21 cellular contexts compared by ENCODE assay signal in the genomic region with DNA sequence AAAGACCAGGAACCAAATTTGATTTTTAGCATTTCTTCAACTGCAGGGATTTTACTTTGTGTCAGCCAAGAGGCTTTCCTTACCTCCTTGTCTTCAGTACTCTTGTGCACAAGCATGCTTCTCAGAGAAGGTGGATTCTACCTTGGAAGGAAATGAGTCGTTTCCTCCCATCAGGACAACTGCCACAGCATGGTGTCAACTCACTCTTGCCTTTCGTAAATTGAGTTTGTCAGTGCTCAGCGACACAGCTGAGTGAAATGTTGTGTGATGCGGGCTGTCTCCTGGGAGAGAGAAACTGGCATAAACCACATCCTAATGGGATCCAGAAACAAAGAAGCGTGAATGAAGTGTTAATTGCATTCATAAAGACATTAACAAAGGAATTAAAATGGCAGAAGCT. TPM values are rescaled to one million over a fixed set of nuclear protein-coding genes. Genes with fewer than 3 reads are reported as not detected.
A peak's percentile ranks its signal among the peaks of the same experiment; 100 is the strongest.
DNase-seq lines count a peak whose midpoint lies in the region; ATAC-seq, FAIRE-seq and TF ChIP-seq lines count a peak whose summit lies in the region.
"Had no signal": no experiment of that assay in that cellular context is flagged by ENCODE, and none has a peak within 500 bp of the region (broad histone marks: within the 10 kb centered on the region; RNA-seq: fewer than 3 reads in every experiment).

No MANE protein-coding gene starts in this region.

- peak overlapping the region; percentile 24 for H2AFZ ChIP-seq in PC-3 (ENCODE audit: low read length)

- intact Hi-C loops in PC-3 (cut with micrococcal nuclease) (no loop called here), vagina (cut with DNase I) (no loop called here), gastrocnemius medialis (cut with DNase I; ENCODE audit: low total_unique reads) (no loop called here)

- DNase-seq in HK-2 (ENCODE audit: unreplicated experiment) (peak; percentile 3), PC-3 (peak; percentile 43), iPS DF 19.7 (ENCODE audit: low read depth, low spot score) (peak; percentile 67), urothelium cell line (ENCODE audit: low spot score) (no peak), vagina (ENCODE audit: extremely low spot score in 2 of 2) (no peak), amygdala (lab: John Stamatoyannopoulos, UW) (no peak), gastrocnemius medialis (no peak)
- DNase-seq: activated naive CD4-positive, alpha-beta T cell treated with anti-CD3 and anti-CD28 coated beads for 36 hours; BE2C; foreskin melanocyte; GF-D8; immature natural killer cell; NCI-H1930; NCI-H524 treated with DMSO at 0.1 percent for 48 hours; SHP77; stimulated activated CD8-positive, alpha-beta memory T cell treated with anti-CD3 and anti-CD28 coated beads, Interleukin-4, amount 100 ng/mL, for 48 hours; substantia nigra; T-cell had no signal

- H3K9ac ChIP-seq in PC-3 (ENCODE audit: low read length), result no peak overlapping the region

- TF ChIP-seq CTCF in PC-3 (conservative IDR thresholded peaks at IDR 0.05; ENCODE audit: low read depth, low read length) (no peak), vagina (IDR thresholded peaks at IDR 0.05) (no peak), gastrocnemius medialis (IDR thresholded peaks at IDR 0.05 in 4 of 5, conservative IDR thresholded peaks at IDR 0.05 in 1 of 5) (no peak)

- H3K4me1 ChIP-seq in PC-3 (ENCODE audit: insufficient read depth, low read length) (peaks cover 11% of the 10 kb centered on the region; the same call in 1 of the 2 replicates), vagina (peaks cover 9% of the 10 kb centered on the region), gastrocnemius medialis (no peaks in the 10 kb centered on the region)

- peak overlapping the region; percentile 26 for H3K4me2 ChIP-seq in PC-3 (ENCODE audit: low read length)

- peak; percentile 91 for FAIRE-seq in urothelium cell line (lab: Jason Lieb, UNC)
- FAIRE-seq: GM12878 had no signal

- no peaks in the 10 kb centered on the region for H4K20me1 ChIP-seq in PC-3 (ENCODE audit: low read length)

- no peaks in the 10 kb centered on the region for H3F3A ChIP-seq in PC-3 (ENCODE audit: low read length, unreplicated experiment)

- no peaks in the 10 kb centered on the region for H3K79me2 ChIP-seq in PC-3 (ENCODE audit: low read length)

- no peak overlapping the region for H3K27ac ChIP-seq in PC-3 (ENCODE audit: low read length)
- no peak overlapping the region for H3K27ac ChIP-seq in vagina
- H3K27ac ChIP-seq in gastrocnemius medialis, result no peak overlapping the region
- H3K27ac ChIP-seq: epithelial cell of prostate had no signal

- CTCF ChIA-PET in PC-3 (lab: Charles Lee), result no interaction called here

- POLR2A ChIA-PET in PC-3 (lab: Charles Lee; ENCODE audit: unreplicated experiment), result no interaction called here

- in situ Hi-C loops in gastrocnemius medialis (cut with MboI; ENCODE audit: low sequenced_read_pairs in 4 of 4), result no loop called here

- H3K36me3 ChIP-seq in PC-3 (ENCODE audit: low read depth, low read length), result no peaks in the 10 kb centered on the region
- H3K36me3 ChIP-seq in vagina, result no peaks in the 10 kb centered on the region
- H3K36me3 ChIP-seq in gastrocnemius medialis, result no peaks in the 10 kb centered on the region
- H3K36me3 ChIP-seq: BE2C had no signal

- H3K9me2 ChIP-seq in PC-3 (replicated peaks; ENCODE audit: low read length), result no peaks in the 10 kb centered on the region

- no peak overlapping the region for H3K4me3 ChIP-seq in PC-3 (ENCODE audit: low read length)
- H3K4me3 ChIP-seq in vagina, result no peak overlapping the region
- no peak overlapping the region for H3K4me3 ChIP-seq in gastrocnemius medialis
- H3K4me3 ChIP-seq: GM12878, lung had no signal

- TF ChIP-seq POLR2A in vagina (IDR thresholded peaks at IDR 0.05), result no peak
- TF ChIP-seq POLR2A in gastrocnemius medialis (IDR thresholded peaks at IDR 0.05), result no peak

- no TSS peak for BruUV-seq in PC-3 (replicated peaks; lab: Mats Ljungman, UMichigan)

- ATAC-seq in PC-3 (peak; percentile 54), gastrocnemius medialis (no peak)
- ATAC-seq: GM12878, T-cell had no signal

- H3K9me3 ChIP-seq in PC-3 (ENCODE audit: low read length) (no peaks in the 10 kb centered on the region), vagina (no peaks in the 10 kb centered on the region), gastrocnemius medialis (no peaks in the 10 kb centered on the region)
- H3K9me3 ChIP-seq: BE2C had no signal

- H3K27me3 ChIP-seq in PC-3 (ENCODE audit: low read length) (no peaks in the 10 kb centered on the region), vagina (no peaks in the 10 kb centered on the region), gastrocnemius medialis (no peaks in the 10 kb centered on the region)
- H3K27me3 ChIP-seq: BE2C had no signal

RNA-seq across cellular contexts. Expression of gene SLC22A15, which starts 51.6 kb away (rescaled TPM):
- 2.2 TPM in 2 replicates for total RNA-seq in PC-3 (2014; rRNA removed)
- total RNA-seq in vagina, result 9.8 TPM
- under 1 TPM; 0.15 to 0.62 (median 0.41) TPM for total RNA-seq in gastrocnemius medialis

Comparison
In these comparisons a context has a peak if more than half of its experiments do, and no peak if none do; other contexts are left out.
1. DNase-seq: peak in HK-2 (single experiment), PC-3 (single experiment) and iPS DF 19.7 (single experiment); none in urothelium cell line (single experiment), vagina (0 of 2), amygdala (0 of 56) and gastrocnemius medialis (0 of 2).